22 cellular contexts compared by ENCODE assay signal in genomic region chr11:95455228-95455627, GRCh38.
DNase-seq lines count a peak whose midpoint lies in the region; ATAC-seq and TF ChIP-seq lines count a peak whose summit lies in the region.
"Had no signal": no experiment of that assay in that cellular context is flagged by ENCODE, and none has a peak within 500 bp of the region (broad histone marks: within the 10 kb centered on the region; RNA-seq: fewer than 3 reads in every experiment).

No MANE protein-coding gene starts in this region.

- H3K4me3 ChIP-seq in heart right ventricle = no peak overlapping the region
- H3K4me3 ChIP-seq in transverse colon = no peak overlapping the region
- H3K4me3 ChIP-seq: A549, neural progenitor cell, psoas muscle, smooth muscle cell had no signal

- TF ChIP-seq CTCF in heart right ventricle (IDR thresholded peaks at IDR 0.05) (no peak), transverse colon (IDR thresholded peaks at IDR 0.05) (no peak)

- ATAC-seq in GM18499 (IDR thresholded peaks at IDR 0.05; ENCODE audit: insufficient read depth, unreplicated experiment) = peak; percentile 64
- ATAC-seq in GM19467 (IDR thresholded peaks at IDR 0.05; ENCODE audit: unreplicated experiment) = peak; percentile 56
- peak; percentile 68 for ATAC-seq in HG02642 (IDR thresholded peaks at IDR 0.05; ENCODE audit: poor library complexity, unreplicated experiment)
- peak; percentile 51 for ATAC-seq in HG03159 (IDR thresholded peaks at IDR 0.05; ENCODE audit: unreplicated experiment)
- ATAC-seq in GM18502 (IDR thresholded peaks at IDR 0.05; ENCODE audit: poor library complexity, unreplicated experiment) = no peak
- ATAC-seq in heart right ventricle = no peak
- ATAC-seq in GM21737 (IDR thresholded peaks at IDR 0.05; ENCODE audit: unreplicated experiment) = no peak
- ATAC-seq: A549; activated CD4-positive, CD25-positive, alpha-beta regulatory T cell treated with anti-CD3 and anti-CD28 coated beads, Interleukin-2, amount 50 U/mL, for 24 hours; activated naive CD4-positive, alpha-beta T cell treated with anti-CD3 and anti-CD28 coated beads, Interleukin-2, amount 50 U/mL, for 72 hours; activated T-cell treated with anti-CD3 and anti-CD28 coated beads, Interleukin-2, amount 50 U/mL, for 72 hours; left lobe of liver; psoas muscle had no signal

- no peak overlapping the region for H3K27ac ChIP-seq in heart right ventricle
- H3K27ac ChIP-seq in transverse colon = no peak overlapping the region
- H3K27ac ChIP-seq: A549, C4-2B, neural progenitor cell, psoas muscle had no signal

- no peaks in the 10 kb centered on the region for H3K27me3 ChIP-seq in heart right ventricle
- H3K27me3 ChIP-seq in transverse colon = no peaks in the 10 kb centered on the region
- H3K27me3 ChIP-seq: neural progenitor cell had no signal

- in situ Hi-C loops in transverse colon (cut with MboI; ENCODE audit: low pct_ligation_motif_present in 1 of 4, low pct_unique_long_range_greater_than_20kb in 1 of 4, low sequenced_read_pairs in 3 of 4) = no loop called here

- TF ChIP-seq EP300 in transverse colon (IDR thresholded peaks at IDR 0.05; ENCODE audit: low read depth) = no peak

- TF ChIP-seq POLR2A in transverse colon (IDR thresholded peaks at IDR 0.05) = no peak

- DNase-seq in heart right ventricle (no peak), transverse colon (no peak)
- DNase-seq: activated CD8-positive, alpha-beta memory T cell treated with anti-CD3 and anti-CD28 coated beads for 24 hours; activated T-cell treated with anti-CD3 and anti-CD28 coated beads, Interleukin-2, amount 50 U/mL, for 72 hours; NCI-H1105; NCI-H2081 treated with DMSO at 0.1 percent for 48 hours; psoas muscle; stimulated activated CD4-positive, alpha-beta T cell treated with anti-CD3 and anti-CD28 coated beads, Interleukin-4, amount 100 ng/mL, for 4 hours; T1000 had no signal

- WGBS in heart right ventricle, 2 donors = 96 to 97% methylated on average over 1 of the region's 1 CpG
- 80 to 88% methylated on average over 1 of the region's 1 CpG for WGBS in transverse colon (ENCODE audit: low coverage in 1 of 2), 2 donors

- peaks cover 0 to 8% (median 0%) of the 10 kb centered on the region in 11 donors for H3K9me3 ChIP-seq in heart right ventricle
- no peaks in the 10 kb centered on the region for H3K9me3 ChIP-seq in transverse colon
- H3K9me3 ChIP-seq: A549, psoas muscle had no signal

- intact Hi-C loops in heart right ventricle (cut with DNase I) = loop anchor here in 1 of 10 donors (5.0 kb wide), 1 partner anchor 52 kb away; no protein-coding TSS in a partner anchor
- intact Hi-C loops in transverse colon (cut with DNase I; ENCODE audit: low total_unique reads) = no loop called here

- H3K36me3 ChIP-seq in heart right ventricle (no peaks in the 10 kb centered on the region), transverse colon (no peaks in the 10 kb centered on the region)
- H3K36me3 ChIP-seq: neural progenitor cell had no signal

- H3K4me1 ChIP-seq in heart right ventricle (peaks cover 5 to 48% (median 26%) of the 10 kb centered on the region in 9 donors), transverse colon (no peaks in the 10 kb centered on the region)
- H3K4me1 ChIP-seq: A549, neural progenitor cell, psoas muscle had no signal

Comparison
In these comparisons a context has a peak if more than half of its experiments do, and no peak if none do; other contexts are left out.
1. ATAC-seq: peak in GM18499 (single experiment), GM19467 (single experiment), HG02642 (single experiment) and HG03159 (single experiment); none in GM18502 (single experiment), heart right ventricle (0 of 8) and GM21737 (single experiment).